ENCODE assay signal across 13 cellular contexts in genomic region chr3:42504334-42505202, GRCh38. TPM values are rescaled to one million over a fixed set of nuclear protein-coding genes. Genes with fewer than 3 reads are reported as not detected.
DNase-seq lines count a peak whose midpoint lies in the region; TF ChIP-seq lines count a peak whose summit lies in the region.
"Had no signal": no experiment of that assay in that cellular context is flagged by ENCODE, and none has a peak within 500 bp of the region (broad histone marks: within the 10 kb centered on the region; RNA-seq: fewer than 3 reads in every experiment).

No MANE protein-coding gene starts in this region.

- H3K27ac Mint-ChIP-seq in neural progenitor cell, result no peak overlapping the region

- peaks cover 47% of the 10 kb centered on the region for H3K27me3 Mint-ChIP-seq in neural progenitor cell (ENCODE audit: insufficient read depth, low read depth)

- H3K79me2 ChIP-seq in neural progenitor cell (ENCODE audit: low read depth), result no peaks in the 10 kb centered on the region

- H3K4me1 Mint-ChIP-seq in neural progenitor cell, result peaks cover 17% of the 10 kb centered on the region

- no peak overlapping the region for H3K9ac ChIP-seq in BLaER1 treated with 17β-estradiol and CSF1 and Interleukin-3, amounts not matched to agents 10 nM and 100 nM
- no peak overlapping the region for H3K9ac ChIP-seq in neural progenitor cell

- H3F3A ChIP-seq in neural progenitor cell (ENCODE audit: low read depth), result peaks cover 6% of the 10 kb centered on the region

- no peaks in the 10 kb centered on the region for H3K9me3 ChIP-seq in BLaER1 treated with 17β-estradiol and CSF1 and Interleukin-3, amounts not matched to agents 10 nM and 100 nM (replicated peaks in 1 of 11)
- no peaks in the 10 kb centered on the region for H3K9me3 ChIP-seq in HEK293 (ENCODE audit: control insufficient read depth, insufficient read depth, low read depth, low read length)
- H3K9me3 ChIP-seq in neural progenitor cell (ENCODE audit: low read depth), result no peaks in the 10 kb centered on the region
- no peaks in the 10 kb centered on the region for H3K9me3 ChIP-seq in ovary
- H3K9me3 ChIP-seq: ascending aorta, BE2C, HAP-1 had no signal

- peak overlapping the region in 6 of 11 experiments; percentile 16 to 99 (median 93); a peak in 8 of 22 replicates for H3K4me2 ChIP-seq in BLaER1 treated with 17β-estradiol and CSF1 and Interleukin-3, amounts not matched to agents 10 nM and 100 nM
- no peak overlapping the region for H3K4me2 ChIP-seq in neural progenitor cell

- CTCF ChIA-PET in HEK293 (lab: Yijun Ruan, JAX), result no interaction called here

- WGBS in ovary, 3 donors, result 69 to 78% (median 69%) methylated on average over 10 of the region's 10 CpGs

- peaks cover 44 to 78% (median 52%) of the 10 kb centered on the region in 10 experiments for H3K4me1 ChIP-seq in BLaER1 treated with 17β-estradiol and CSF1 and Interleukin-3, amounts not matched to agents 10 nM and 100 nM
- H3K4me1 ChIP-seq in HEK293 (ENCODE audit: control insufficient read depth, insufficient read depth, low read length), result no peaks in the 10 kb centered on the region
- no peaks in the 10 kb centered on the region for H3K4me1 ChIP-seq in neural progenitor cell
- H3K4me1 ChIP-seq in ovary (ENCODE audit: insufficient read depth), result peaks cover 2% of the 10 kb centered on the region
- H3K4me1 ChIP-seq: BE2C had no signal

- intact Hi-C loops in ovary (cut with DNase I), result no loop called here

- TF ChIP-seq EP300 in ovary (IDR thresholded peaks at IDR 0.05), result no peak

- H3K36me3 Mint-ChIP-seq in neural progenitor cell, result no peaks in the 10 kb centered on the region

- DNase-seq in coronary artery (ENCODE audit: low spot score) (peak; percentile 22), neural progenitor cell (ENCODE audit: low spot score) (no peak), T-helper 1 cell (no peak), ovary (no peak), HuH-7 (ENCODE audit: low spot score) (no peak), amniotic stem cell (lab: John Stamatoyannopoulos, UW) (no peak)
- DNase-seq: BE2C, NCI-H446 treated with DMSO at 0.1 percent for 48 hours, OCI-M1 had no signal

- H3K27ac ChIP-seq in BLaER1 treated with 17β-estradiol and CSF1 and Interleukin-3, amounts not matched to agents 10 nM and 100 nM, result no peak overlapping the region
- no peak overlapping the region for H3K27ac ChIP-seq in HEK293 (ENCODE audit: extremely low read depth, low read depth, low read length)
- H3K27ac ChIP-seq in coronary artery, result peak overlapping the region in 1 of 2 donors; percentile 74
- H3K27ac ChIP-seq in neural progenitor cell, result no peak overlapping the region
- no peak overlapping the region for H3K27ac ChIP-seq in ovary

- H4K20me1 ChIP-seq in BLaER1 treated with 17β-estradiol and CSF1 and Interleukin-3, amounts not matched to agents 10 nM and 100 nM, result peaks cover 0 to 3% (median 0%) of the 10 kb centered on the region in 11 experiments; a peak in 2 of 22 replicates
- H4K20me1 ChIP-seq in neural progenitor cell (ENCODE audit: low read depth), result peaks cover 4% of the 10 kb centered on the region

- TF ChIP-seq CTCF in HEK293 (tag by site-specific recombination; IDR thresholded peaks at IDR 0.05) (no peak), coronary artery (IDR thresholded peaks at IDR 0.05) (no peak), neural progenitor cell (IDR thresholded peaks at IDR 0.05) (no peak), ovary (IDR thresholded peaks at IDR 0.05) (no peak)

- TF ChIP-seq POLR2A in ovary (IDR thresholded peaks at IDR 0.05), result no peak

- H2AFZ ChIP-seq in neural progenitor cell (replicated peaks), result no peak overlapping the region

- peaks cover 25 to 28% (median 27%) of the 10 kb centered on the region in 11 experiments for H3K27me3 ChIP-seq in BLaER1 treated with 17β-estradiol and CSF1 and Interleukin-3, amounts not matched to agents 10 nM and 100 nM
- H3K27me3 ChIP-seq in neural progenitor cell (peaks cover 45% of the 10 kb centered on the region), ovary (no peaks in the 10 kb centered on the region)
- H3K27me3 ChIP-seq: ascending aorta had no signal

- no peaks in the 10 kb centered on the region for H3K36me3 ChIP-seq in BLaER1 treated with 17β-estradiol and CSF1 and Interleukin-3, amounts not matched to agents 10 nM and 100 nM
- no peaks in the 10 kb centered on the region for H3K36me3 ChIP-seq in HEK293 (ENCODE audit: control insufficient read depth in 2 of 2, insufficient read depth in 1 of 2, low read length in 2 of 2)
- H3K36me3 ChIP-seq in neural progenitor cell, result no peaks in the 10 kb centered on the region
- H3K36me3 ChIP-seq in ovary, result no peaks in the 10 kb centered on the region
- H3K36me3 ChIP-seq: ascending aorta, BE2C, HAP-1 had no signal

- POLR2A ChIA-PET in HEK293 (lab: Yijun Ruan, JAX), result interaction anchor here (0.6 to 0.7 kb wide), 2 partner anchors 10 to 535 kb away, joined by 3 to 5 read pairs; no protein-coding TSS in a partner anchor

- peaks cover 2% of the 10 kb centered on the region for H3K9me3 Mint-ChIP-seq in neural progenitor cell

- H3K4me3 ChIP-seq in BLaER1 treated with 17β-estradiol and CSF1 and Interleukin-3, amounts not matched to agents 10 nM and 100 nM, result no peak overlapping the region
- no peak overlapping the region for H3K4me3 ChIP-seq in HEK293 (ENCODE audit: low read depth, low read length)
- no peak overlapping the region for H3K4me3 ChIP-seq in coronary artery
- no peak overlapping the region for H3K4me3 ChIP-seq in neural progenitor cell
- no peak overlapping the region for H3K4me3 ChIP-seq in ovary
- H3K4me3 ChIP-seq: ascending aorta, HAP-1 had no signal

- peak overlapping the region; percentile 77 for H3K4me3 Mint-ChIP-seq in neural progenitor cell

TF ChIP-seq in HEK293, 187 proteins besides CTCF, POLR2A, EP300 and RAD21:
- no peak for TF ChIP-seq ZNF223 (tag by site-specific recombination; IDR thresholded peaks at IDR 0.05)
- TF ChIP-seq GLIS1 (tag by site-specific recombination; IDR thresholded peaks at IDR 0.05), result 0 out of 2 replicates have a peak, but pooled peaks have one; percentile 9

RNA-seq across cellular contexts. Expression of gene VIPR1, which starts 2.1 kb away (rescaled TPM):
- total RNA-seq in neural progenitor cell (ENCODE audit: low replicate concordance) (1.4 and 2.9 TPM in 2 replicates), ovary (1 to 10 TPM in 2 of 7 donors, under 1 TPM in 5; 0.12 to 2.0 (median 0.25) TPM)
- polyA plus RNA-seq in ovary, result 1 to 10 TPM in 1 of 2 donors, under 1 TPM in 1; 0.47 to 2.2 TPM
